ENCODE assay signal across 8 cellular contexts in genomic region chr17:57832711-57833596, GRCh38. TPM values are rescaled to one million over a fixed set of nuclear protein-coding genes. Genes with fewer than 3 reads are reported as not detected.
A peak's percentile ranks its signal among the peaks of the same experiment; 100 is the strongest.
DNase-seq lines count a peak whose midpoint lies in the region; ATAC-seq and TF ChIP-seq lines count a peak whose summit lies in the region.

No MANE protein-coding gene starts in this region.

- DNase-seq in Daoy (ENCODE audit: low read depth) (peak; percentile 57), Karpas-422 (peak; percentile 88), RPMI7951 (ENCODE audit: low read depth) (peak; percentile 70), fibroblast of villous mesenchyme (ENCODE audit: low read depth) (peak; percentile 76), 8988T (no peak)
- peak; percentile 77 for DNase-seq in natural killer cell treated with Interleukin-12 subunit alpha and Interleukin-12 subunit beta and Interleukin-15 and Interleukin-18, amount 100 ng/mL, for 72 hours (ENCODE audit: low spot score)
- peak; percentile 29 to 74 (median 46) for DNase-seq in stimulated activated naive CD4-positive, alpha-beta T cell (lab: John Stamatoyannopoulos, UW)

- H3K27ac Mint-ChIP-seq in activated T-helper 17 cell treated with anti-CD3 and anti-CD28 coated beads, Interleukin-2, amount 50 U/mL, for 72 hours, result no peak overlapping the region
- no peak overlapping the region for H3K27ac Mint-ChIP-seq in natural killer cell treated with Interleukin-12 subunit alpha and Interleukin-12 subunit beta and Interleukin-15 and Interleukin-18, amount 100 ng/mL, for 72 hours

- no peak overlapping the region for H3K4me3 ChIP-seq in Karpas-422 (ENCODE audit: low read length)
- H3K4me3 ChIP-seq in fibroblast of villous mesenchyme (ENCODE audit: low read depth, low read length), result peak overlapping the region; percentile 54

- no peaks in the 10 kb centered on the region for H3K4me1 Mint-ChIP-seq in activated T-helper 17 cell treated with anti-CD3 and anti-CD28 coated beads, Interleukin-2, amount 50 U/mL, for 72 hours
- H3K4me1 Mint-ChIP-seq in natural killer cell treated with Interleukin-12 subunit alpha and Interleukin-12 subunit beta and Interleukin-15 and Interleukin-18, amount 100 ng/mL, for 72 hours (ENCODE audit: low read depth in 2 of 2), result peaks cover 0 to 4% of the 10 kb centered on the region in 2 donors

- H3K9me3 ChIP-seq in Karpas-422 (ENCODE audit: low read length), result no peaks in the 10 kb centered on the region

- H3K36me3 ChIP-seq in Karpas-422 (ENCODE audit: insufficient read depth, low read length), result no peaks in the 10 kb centered on the region

- H3K27ac ChIP-seq in Karpas-422 (ENCODE audit: low read length), result no peak overlapping the region

- no peaks in the 10 kb centered on the region for H3K9me3 Mint-ChIP-seq in activated T-helper 17 cell treated with anti-CD3 and anti-CD28 coated beads, Interleukin-2, amount 50 U/mL, for 72 hours
- no peaks in the 10 kb centered on the region for H3K9me3 Mint-ChIP-seq in natural killer cell treated with Interleukin-12 subunit alpha and Interleukin-12 subunit beta and Interleukin-15 and Interleukin-18, amount 100 ng/mL, for 72 hours

- no peak overlapping the region for H3K4me3 Mint-ChIP-seq in activated T-helper 17 cell treated with anti-CD3 and anti-CD28 coated beads, Interleukin-2, amount 50 U/mL, for 72 hours
- H3K4me3 Mint-ChIP-seq in natural killer cell treated with Interleukin-12 subunit alpha and Interleukin-12 subunit beta and Interleukin-15 and Interleukin-18, amount 100 ng/mL, for 72 hours, result no peak overlapping the region

- H3K27me3 Mint-ChIP-seq in activated T-helper 17 cell treated with anti-CD3 and anti-CD28 coated beads, Interleukin-2, amount 50 U/mL, for 72 hours, result no peaks in the 10 kb centered on the region
- no peaks in the 10 kb centered on the region for H3K27me3 Mint-ChIP-seq in natural killer cell treated with Interleukin-12 subunit alpha and Interleukin-12 subunit beta and Interleukin-15 and Interleukin-18, amount 100 ng/mL, for 72 hours

- no peak overlapping the region for H3K9ac ChIP-seq in Karpas-422 (ENCODE audit: low read length)

- TF ChIP-seq CTCF in fibroblast of villous mesenchyme (IDR thresholded peaks at IDR 0.05; ENCODE audit: insufficient read depth, low read depth, low read length), result peak; percentile 91

- peaks cover 12% of the 10 kb centered on the region for H3K36me3 Mint-ChIP-seq in activated T-helper 17 cell treated with anti-CD3 and anti-CD28 coated beads, Interleukin-2, amount 50 U/mL, for 72 hours (ENCODE audit: low read depth)
- H3K36me3 Mint-ChIP-seq in natural killer cell treated with Interleukin-12 subunit alpha and Interleukin-12 subunit beta and Interleukin-15 and Interleukin-18, amount 100 ng/mL, for 72 hours, result peaks cover 5% of the 10 kb centered on the region

- no peaks in the 10 kb centered on the region for H3K79me2 ChIP-seq in Karpas-422 (ENCODE audit: low read length)

- no peaks in the 10 kb centered on the region for H3K9me2 ChIP-seq in Karpas-422 (replicated peaks; ENCODE audit: insufficient read depth, low read length)

- no peak overlapping the region for H3K4me2 ChIP-seq in Karpas-422 (ENCODE audit: low read depth, low read length, poor library complexity, severe bottlenecking)

- H3K27me3 ChIP-seq in Karpas-422 (ENCODE audit: low read length), result no peaks in the 10 kb centered on the region

- H4K20me1 ChIP-seq in Karpas-422 (ENCODE audit: insufficient read depth, low read depth, low read length), result no peaks in the 10 kb centered on the region

- ATAC-seq in activated T-helper 17 cell treated with anti-CD3 and anti-CD28 coated beads, Interleukin-2, amount 50 U/mL, for 72 hours (replicated peaks), result peak; percentile 75
- ATAC-seq in natural killer cell treated with Interleukin-12 subunit alpha and Interleukin-12 subunit beta and Interleukin-15 and Interleukin-18, amount 100 ng/mL, for 72 hours, result peak; percentile 71 to 73

- peaks cover 11% of the 10 kb centered on the region; the same call in 1 of the 2 replicates for H3K4me1 ChIP-seq in Karpas-422 (ENCODE audit: low read length)

- H2AFZ ChIP-seq in Karpas-422 (ENCODE audit: low read length), result no peak overlapping the region

RNA-seq across cellular contexts. Expression of gene MRPS23, which starts 16.9 kb away (rescaled TPM):
- 34.0 and 51.2 TPM in 2 replicates for total RNA-seq in Daoy (2014; rRNA removed; shearing (Covaris generic))
- total RNA-seq in Karpas-422 (2014; rRNA removed; shearing (Covaris generic); ENCODE audit: low replicate concordance), result 35.1 and 61.3 TPM in 2 replicates
- total RNA-seq in RPMI7951 (2014; rRNA removed; shearing (Covaris generic)), result 16.3 and 36.6 TPM in 2 replicates
- total RNA-seq in activated T-helper 17 cell treated with anti-CD3 and anti-CD28 coated beads, Interleukin-2, amount 50 U/mL, for 72 hours, result 10 to 100 TPM; 27.5 to 48.5 TPM
- 18.7 and 22.0 TPM in 2 replicates for total RNA-seq in fibroblast of villous mesenchyme
- 10 to 100 TPM; 55.3 to 65.0 TPM for total RNA-seq in natural killer cell treated with Interleukin-12 subunit alpha and Interleukin-12 subunit beta and Interleukin-15 and Interleukin-18, amount 100 ng/mL, for 72 hours
